Comparison of ENCODE assay signal across 17 cellular contexts in genomic region chr2:241485172-241485911, GRCh38. TPM values are rescaled to one million over a fixed set of nuclear protein-coding genes. Genes with fewer than 3 reads are reported as not detected.
A peak's percentile ranks its signal among the peaks of the same experiment; 100 is the strongest.
DNase-seq lines count a peak whose midpoint lies in the region; ATAC-seq lines count a peak whose summit lies in the region.
"Had no signal": no experiment of that assay in that cellular context is flagged by ENCODE, and none has a peak within 500 bp of the region (broad histone marks: within the 10 kb centered on the region; RNA-seq: fewer than 3 reads in every experiment).

No MANE protein-coding gene starts in this region.

- H3K4me3 Mint-ChIP-seq in activated T-helper 17 cell treated with anti-CD3 and anti-CD28 coated beads, Interleukin-2, amount 50 U/mL, for 72 hours = no peak overlapping the region
- no peak overlapping the region for H3K4me3 Mint-ChIP-seq in memory B cell
- no peak overlapping the region for H3K4me3 Mint-ChIP-seq in stimulated activated naive B cell treated with anti-CD40 and anti-IgM and Interleukin-4, amounts not matched to agents 10 μg/mL and 1 μg/mL and 100 μg/mL, for 72 hours
- no peak overlapping the region for H3K4me3 Mint-ChIP-seq in activated naive CD8-positive, alpha-beta T cell treated with anti-CD3 and anti-CD28 coated beads for 36 hours
- H3K4me3 Mint-ChIP-seq: B cell; CD8-positive, alpha-beta T cell had no signal

- H3K36me3 Mint-ChIP-seq in activated naive CD4-positive, alpha-beta T cell treated with anti-CD3 and anti-CD28 coated beads, Interleukin-2, amount 50 U/mL, for 72 hours = no peaks in the 10 kb centered on the region
- no peaks in the 10 kb centered on the region for H3K36me3 Mint-ChIP-seq in activated T-helper 17 cell treated with anti-CD3 and anti-CD28 coated beads, Interleukin-2, amount 50 U/mL, for 72 hours (ENCODE audit: low read depth)
- peaks cover 18% of the 10 kb centered on the region for H3K36me3 Mint-ChIP-seq in memory B cell
- peaks cover 24 to 40% of the 10 kb centered on the region in 2 donors for H3K36me3 Mint-ChIP-seq in stimulated activated naive B cell treated with anti-CD40 and anti-IgM and Interleukin-4, amounts not matched to agents 10 μg/mL and 1 μg/mL and 100 μg/mL, for 72 hours
- H3K36me3 Mint-ChIP-seq in activated naive CD8-positive, alpha-beta T cell treated with anti-CD3 and anti-CD28 coated beads for 36 hours = no peaks in the 10 kb centered on the region
- H3K36me3 Mint-ChIP-seq: CD8-positive, alpha-beta T cell had no signal

- H3K27ac Mint-ChIP-seq in activated naive CD4-positive, alpha-beta T cell treated with anti-CD3 and anti-CD28 coated beads, Interleukin-2, amount 50 U/mL, for 72 hours = peak overlapping the region; percentile 50 to 60
- peak overlapping the region; percentile 71 for H3K27ac Mint-ChIP-seq in activated T-helper 17 cell treated with anti-CD3 and anti-CD28 coated beads, Interleukin-2, amount 50 U/mL, for 72 hours
- H3K27ac Mint-ChIP-seq in memory B cell = peak overlapping the region; percentile 50
- peak overlapping the region; percentile 73 for H3K27ac Mint-ChIP-seq in stimulated activated naive B cell treated with anti-CD40 and anti-IgM and Interleukin-4, amounts not matched to agents 10 μg/mL and 1 μg/mL and 100 μg/mL, for 72 hours
- no peak overlapping the region for H3K27ac Mint-ChIP-seq in activated naive CD8-positive, alpha-beta T cell treated with anti-CD3 and anti-CD28 coated beads for 36 hours
- H3K27ac Mint-ChIP-seq: B cell; CD8-positive, alpha-beta T cell had no signal

- no peak for ATAC-seq in activated naive CD4-positive, alpha-beta T cell treated with anti-CD3 and anti-CD28 coated beads, Interleukin-2, amount 50 U/mL, for 72 hours
- ATAC-seq in activated T-helper 17 cell treated with anti-CD3 and anti-CD28 coated beads, Interleukin-2, amount 50 U/mL, for 72 hours (replicated peaks) = no peak
- ATAC-seq in memory B cell (ENCODE audit: low read depth) = no peak
- ATAC-seq in stimulated activated naive B cell treated with anti-CD40 and anti-IgM and Interleukin-4, amounts not matched to agents 10 μg/mL and 1 μg/mL and 100 μg/mL, for 72 hours (replicated peaks) = no peak
- no peak for ATAC-seq in GM19452 (IDR thresholded peaks at IDR 0.05; ENCODE audit: unreplicated experiment)
- ATAC-seq: CD8-positive, alpha-beta T cell had no signal

- no peaks in the 10 kb centered on the region for H3K27me3 Mint-ChIP-seq in activated T-helper 17 cell treated with anti-CD3 and anti-CD28 coated beads, Interleukin-2, amount 50 U/mL, for 72 hours
- H3K27me3 Mint-ChIP-seq in memory B cell = no peaks in the 10 kb centered on the region
- H3K27me3 Mint-ChIP-seq in stimulated activated naive B cell treated with anti-CD40 and anti-IgM and Interleukin-4, amounts not matched to agents 10 μg/mL and 1 μg/mL and 100 μg/mL, for 72 hours = no peaks in the 10 kb centered on the region
- H3K27me3 Mint-ChIP-seq in activated naive CD8-positive, alpha-beta T cell treated with anti-CD3 and anti-CD28 coated beads for 36 hours = no peaks in the 10 kb centered on the region
- H3K27me3 Mint-ChIP-seq: B cell had no signal

- no peaks in the 10 kb centered on the region for H3K4me1 Mint-ChIP-seq in activated T-helper 17 cell treated with anti-CD3 and anti-CD28 coated beads, Interleukin-2, amount 50 U/mL, for 72 hours
- peaks cover 2% of the 10 kb centered on the region for H3K4me1 Mint-ChIP-seq in memory B cell
- peaks cover 0 to 3% of the 10 kb centered on the region in 2 donors for H3K4me1 Mint-ChIP-seq in stimulated activated naive B cell treated with anti-CD40 and anti-IgM and Interleukin-4, amounts not matched to agents 10 μg/mL and 1 μg/mL and 100 μg/mL, for 72 hours
- no peaks in the 10 kb centered on the region for H3K4me1 Mint-ChIP-seq in activated naive CD8-positive, alpha-beta T cell treated with anti-CD3 and anti-CD28 coated beads for 36 hours
- H3K4me1 Mint-ChIP-seq: B cell had no signal

- DNase-seq in activated naive CD4-positive, alpha-beta T cell treated with anti-CD3 and anti-CD28 coated beads, Interleukin-2, amount 50 U/mL, for 72 hours (ENCODE audit: low spot score in 2 of 2) = no peak
- no peak for DNase-seq in activated naive CD4-positive, alpha-beta T cell treated with Interleukin-2 at 50 U/mL for 16 hours
- DNase-seq in memory B cell (ENCODE audit: low spot score in 2 of 2) = no peak
- DNase-seq in stimulated activated naive B cell treated with anti-CD40 and anti-IgM and Interleukin-4, amounts not matched to agents 10 μg/mL and 1 μg/mL and 100 μg/mL, for 72 hours = no peak
- no peak for DNase-seq in activated naive CD8-positive, alpha-beta T cell treated with anti-CD3 and anti-CD28 coated beads for 36 hours
- no peak for DNase-seq in activated CD4-positive, CD25-positive, alpha-beta regulatory T cell (lab: John Stamatoyannopoulos, UW)
- DNase-seq: CD8-positive, alpha-beta T cell; DMS 273 treated with DMSO at 0.1 percent for 48 hours; DMS53; DND-41; EL; GM23248; IMR-90; KBM-7 had no signal

- H3K9me3 Mint-ChIP-seq in activated naive CD4-positive, alpha-beta T cell treated with anti-CD3 and anti-CD28 coated beads, Interleukin-2, amount 50 U/mL, for 72 hours = no peaks in the 10 kb centered on the region
- no peaks in the 10 kb centered on the region for H3K9me3 Mint-ChIP-seq in activated T-helper 17 cell treated with anti-CD3 and anti-CD28 coated beads, Interleukin-2, amount 50 U/mL, for 72 hours
- H3K9me3 Mint-ChIP-seq in memory B cell = no peaks in the 10 kb centered on the region
- H3K9me3 Mint-ChIP-seq in stimulated activated naive B cell treated with anti-CD40 and anti-IgM and Interleukin-4, amounts not matched to agents 10 μg/mL and 1 μg/mL and 100 μg/mL, for 72 hours = no peaks in the 10 kb centered on the region
- H3K9me3 Mint-ChIP-seq in activated naive CD8-positive, alpha-beta T cell treated with anti-CD3 and anti-CD28 coated beads for 36 hours = no peaks in the 10 kb centered on the region
- H3K9me3 Mint-ChIP-seq: CD8-positive, alpha-beta T cell had no signal

RNA-seq across cellular contexts. Expression of gene STK25, which starts 23.0 kb away (rescaled TPM):
- 10 to 100 TPM; 35.3 to 95.5 TPM for total RNA-seq in activated naive CD4-positive, alpha-beta T cell treated with anti-CD3 and anti-CD28 coated beads, Interleukin-2, amount 50 U/mL, for 72 hours
- 10 to 100 TPM; 86.7 to 87.8 TPM for total RNA-seq in activated T-helper 17 cell treated with anti-CD3 and anti-CD28 coated beads, Interleukin-2, amount 50 U/mL, for 72 hours
- total RNA-seq in activated naive CD8-positive, alpha-beta T cell treated with anti-CD3 and anti-CD28 coated beads for 36 hours = 10 to 100 TPM; 86.2 to 87.7 TPM
